Comparison of ENCODE assay signal across 8 cellular contexts in genomic region chr3:181712190-181712504, GRCh38. TPM values are rescaled to one million over a fixed set of nuclear protein-coding genes. Genes with fewer than 3 reads are reported as not detected.
DNase-seq lines count a peak whose midpoint lies in the region; ATAC-seq, FAIRE-seq and TF ChIP-seq lines count a peak whose summit lies in the region.

No MANE protein-coding gene starts in this region.

- H3K23ac ChIP-seq in H1 (ENCODE audit: insufficient read length), result no peak overlapping the region

- H3F3A ChIP-seq in neural cell (ENCODE audit: insufficient read depth, low read length, poor library complexity, severe bottlenecking), result peaks cover 6% of the 10 kb centered on the region

- H2BK5ac ChIP-seq in H1 (ENCODE audit: low read depth, low read length), result peak overlapping the region; percentile 98

- no peaks in the 10 kb centered on the region for H3K9me2 ChIP-seq in neural cell (ENCODE audit: insufficient read depth, low read length)

- H3K27ac ChIP-seq in H1 (ENCODE audit: low read depth, low read length), result peak overlapping the region; percentile 67; the same call in 1 of the 2 replicates
- H3K27ac ChIP-seq in neural cell (ENCODE audit: low read length), result no peak overlapping the region

- H3K4me1 ChIP-seq in H1 (replicated peaks in 1 of 4; ENCODE audit: control insufficient read depth in 3 of 4, insufficient read depth in 4 of 4, low read length in 3 of 4), result peaks cover 0 to 16% (median 7%) of the 10 kb centered on the region in 4 experiments; a peak in 4 of 7 replicates

- DNase-seq in AG10803 (ENCODE audit: low read depth), result no peak
- no peak for DNase-seq in H1 (ENCODE audit: low read depth in 1 of 2, low spot score in 2 of 2)
- DNase-seq in dermis blood vessel endothelial cell, result no peak
- DNase-seq in hippocampal formation (lab: John Stamatoyannopoulos, UW), result no peak

- ATAC-seq in HG03135 (IDR thresholded peaks at IDR 0.05; ENCODE audit: unreplicated experiment), result no peak
- no peak for ATAC-seq in stimulated activated memory B cell treated with anti-CD40 and anti-IgM and Interleukin-4, amounts not matched to agents 10 μg/mL and 1 μg/mL and 100 μg/mL, for 72 hours

- no peak overlapping the region for H3K4ac ChIP-seq in H1 (replicated peaks; ENCODE audit: insufficient read length, low read depth, low read length)

- peaks cover 43% of the 10 kb centered on the region for H3K27me3 Mint-ChIP-seq in IgD-negative memory B cell
- peaks cover 12% of the 10 kb centered on the region for H3K27me3 Mint-ChIP-seq in stimulated activated memory B cell treated with anti-CD40 and anti-IgM and Interleukin-4, amounts not matched to agents 10 μg/mL and 1 μg/mL and 100 μg/mL, for 72 hours

- H3K9ac ChIP-seq in H1 (replicated peaks in 1 of 4; ENCODE audit: extremely low read depth in 1 of 4, low read depth in 3 of 4, low read length in 3 of 4) (peak overlapping the region; percentile 80 to 88 (median 86)), neural cell (ENCODE audit: low read length) (no peak overlapping the region)

- peak overlapping the region; percentile 40 for H3K4me3 ChIP-seq in AG10803 (ENCODE audit: low read length)
- peak overlapping the region; percentile 90 to 98 (median 96) for H3K4me3 ChIP-seq in H1 (ENCODE audit: extremely low read depth in 1 of 4, insufficient read depth in 2 of 4, low read depth in 3 of 4, low read length in 4 of 4)
- peak overlapping the region; percentile 64 for H3K4me3 ChIP-seq in neural cell (ENCODE audit: low read length)

- peak in 1 of 2 experiments; percentile 21; a peak in 1 of 3 replicates for TF ChIP-seq POLR2A in H1 (IDR thresholded peaks at IDR 0.05; ENCODE audit: control extremely low read depth in 1 of 2, low read depth in 2 of 2, low read length in 2 of 2)

- H3K4me3 Mint-ChIP-seq in IgD-negative memory B cell, result peak overlapping the region in 3 of 4 donors; percentile 17 to 84 (median 40)
- no peak overlapping the region for H3K4me3 Mint-ChIP-seq in stimulated activated memory B cell treated with anti-CD40 and anti-IgM and Interleukin-4, amounts not matched to agents 10 μg/mL and 1 μg/mL and 100 μg/mL, for 72 hours

- H3K36me3 ChIP-seq in H1 (ENCODE audit: control insufficient read depth in 2 of 4, insufficient read depth in 4 of 4, low read length in 3 of 4), result peaks cover 0 to 44% (median 8%) of the 10 kb centered on the region in 4 experiments; a peak in 4 of 8 replicates
- no peaks in the 10 kb centered on the region for H3K36me3 ChIP-seq in neural cell (ENCODE audit: insufficient read depth, low read length)

- H3K79me2 ChIP-seq in H1 (ENCODE audit: control insufficient read depth in 1 of 2, insufficient read depth in 2 of 2, low read length in 2 of 2) (peaks cover 13 to 60% of the 10 kb centered on the region in 2 experiments), neural cell (replicated peaks; ENCODE audit: insufficient read depth, low read length) (peaks cover 53% of the 10 kb centered on the region)

- H4K20me1 ChIP-seq in H1 (replicated peaks in 1 of 2; ENCODE audit: control insufficient read depth in 1 of 2, insufficient read depth in 2 of 2, low read length in 2 of 2) (peaks cover 0 to 2% of the 10 kb centered on the region in 2 experiments), neural cell (ENCODE audit: insufficient read depth) (no peaks in the 10 kb centered on the region)

- POLR2A ChIA-PET in H1 (lab: Charles Lee; ENCODE audit: partially characterized antibody), result interaction anchor here (0.7 to 3.9 kb wide), 8 partner anchors 9 to 852 kb away, joined by 3 to 46 read pairs (median 6); no protein-coding TSS in a partner anchor

- no peak for TF ChIP-seq RAD21 in H1 (IDR thresholded peaks at IDR 0.05 in 1 of 2, conservative IDR thresholded peaks at IDR 0.05 in 1 of 2; ENCODE audit: low read depth in 2 of 2, low read length in 2 of 2)
- no peak for TF ChIP-seq RAD21 in neural cell (conservative IDR thresholded peaks at IDR 0.05)

- H3K14ac ChIP-seq in H1 (ENCODE audit: insufficient read length), result no peak overlapping the region

- H4K8ac ChIP-seq in H1 (ENCODE audit: extremely low read depth, insufficient read depth, low read length), result no peak overlapping the region

- H2BK20ac ChIP-seq in H1 (ENCODE audit: low read length), result no peak overlapping the region

- no peak overlapping the region for H2BK12ac ChIP-seq in H1 (ENCODE audit: low read depth, low read length)

- H3K56ac ChIP-seq in H1 (replicated peaks; ENCODE audit: insufficient read length, low read depth, low read length), result no peak overlapping the region

- 0% methylated on average over 23 of the region's 41 CpGs; no CpG with 5 or more reads in 1 of the 2 experiments for WGBS in H1 (ENCODE audit: extremely low coverage in 1 of 2, insufficient coverage in 1 of 2, insufficient read length in 1 of 2, insufficient replicate concordance in 2 of 2, low coverage in 1 of 2, low lambda C conversion rate in 2 of 2, missing lambda C conversion rate in 1 of 2), 2 experiments

- peaks cover 0 to 10% (median 6%) of the 10 kb centered on the region in 3 donors for H3K9me3 Mint-ChIP-seq in IgD-negative memory B cell
- H3K9me3 Mint-ChIP-seq in stimulated activated memory B cell treated with anti-CD40 and anti-IgM and Interleukin-4, amounts not matched to agents 10 μg/mL and 1 μg/mL and 100 μg/mL, for 72 hours, result peaks cover 4% of the 10 kb centered on the region

- no peak overlapping the region for H3K18ac ChIP-seq in H1 (ENCODE audit: extremely low read depth, low read length)

- no peaks in the 10 kb centered on the region; the same call in 1 of the 2 replicates for H3K79me1 ChIP-seq in H1 (ENCODE audit: low read depth, low read length)

- H3K27me3 ChIP-seq in H1 (replicated peaks in 1 of 4; ENCODE audit: control insufficient read depth in 3 of 4, extremely low read depth in 1 of 4, insufficient read depth in 3 of 4, low read length in 3 of 4), result no peaks in the 10 kb centered on the region
- H3K27me3 ChIP-seq in neural cell (ENCODE audit: insufficient read depth, low read depth, low read length), result peaks cover 63% of the 10 kb centered on the region

- H3K4me1 Mint-ChIP-seq in IgD-negative memory B cell, result peaks cover 6 to 11% (median 10%) of the 10 kb centered on the region in 3 donors
- H3K4me1 Mint-ChIP-seq in stimulated activated memory B cell treated with anti-CD40 and anti-IgM and Interleukin-4, amounts not matched to agents 10 μg/mL and 1 μg/mL and 100 μg/mL, for 72 hours, result peaks cover 14% of the 10 kb centered on the region

- H2BK15ac ChIP-seq in H1 (ENCODE audit: low read length), result no peak overlapping the region

- CTCF ChIA-PET in H1 (lab: Charles Lee; ENCODE audit: partially characterized antibody), result interaction anchor here (0.6 kb wide), 1 partner anchor 107 kb away, joined by 5 read pairs; no protein-coding TSS in a partner anchor

- H2AFZ ChIP-seq in H1 (ENCODE audit: low read length) (no peak overlapping the region), neural cell (ENCODE audit: low read depth, low read length) (no peak overlapping the region)

- H3K36me3 Mint-ChIP-seq in IgD-negative memory B cell, result no peaks in the 10 kb centered on the region
- no peaks in the 10 kb centered on the region for H3K36me3 Mint-ChIP-seq in stimulated activated memory B cell treated with anti-CD40 and anti-IgM and Interleukin-4, amounts not matched to agents 10 μg/mL and 1 μg/mL and 100 μg/mL, for 72 hours

- H3K27ac Mint-ChIP-seq in IgD-negative memory B cell, result peak overlapping the region in 1 of 3 donors; percentile 86
- H3K27ac Mint-ChIP-seq in stimulated activated memory B cell treated with anti-CD40 and anti-IgM and Interleukin-4, amounts not matched to agents 10 μg/mL and 1 μg/mL and 100 μg/mL, for 72 hours, result no peak overlapping the region

- H2BK120ac ChIP-seq in H1 (replicated peaks; ENCODE audit: low read depth, low read length), result no peak overlapping the region

- peak overlapping the region; percentile 96 for H4K5ac ChIP-seq in H1 (ENCODE audit: insufficient read length, low read depth, low read length)

- H4K91ac ChIP-seq in H1 (replicated peaks; ENCODE audit: insufficient read length, low read length), result no peak overlapping the region

- H3K23me2 ChIP-seq in H1 (ENCODE audit: low read depth, low read length), result peaks cover 11% of the 10 kb centered on the region

- no peak for FAIRE-seq in H1 (lab: Jason Lieb, UNC)

- no peak overlapping the region for H2AK5ac ChIP-seq in H1 (ENCODE audit: low read depth, low read length)

- H3K4me2 ChIP-seq in H1 (ENCODE audit: insufficient read depth in 1 of 2, low read depth in 2 of 2, low read length in 2 of 2) (peak overlapping the region; percentile 75 to 94; a peak in 3 of 4 replicates), neural cell (ENCODE audit: low read length) (no peak overlapping the region)

- no peak for TF ChIP-seq EP300 in H1 (IDR thresholded peaks at IDR 0.05; ENCODE audit: borderline replicate concordance in 1 of 2, low read depth in 2 of 2, low read length in 2 of 2)
- TF ChIP-seq EP300 in neural cell (conservative IDR thresholded peaks at IDR 0.05; ENCODE audit: poor library complexity, severe bottlenecking), result no peak

- TF ChIP-seq CTCF in AG10803 (conservative IDR thresholded peaks at IDR 0.05; ENCODE audit: low read length) (no peak), H1 (IDR thresholded peaks at IDR 0.05; ENCODE audit: control extremely low read depth in 1 of 3, insufficient read depth in 1 of 3, low read depth in 1 of 3, low read length in 3 of 3) (no peak), neural cell (IDR thresholded peaks at IDR 0.05; ENCODE audit: poor library complexity, severe bottlenecking) (no peak)

- H3K9me3 ChIP-seq in H1 (ENCODE audit: insufficient read depth in 2 of 2, low read depth in 1 of 2, low read length in 1 of 2) (no peaks in the 10 kb centered on the region), neural cell (ENCODE audit: low read length) (no peaks in the 10 kb centered on the region)

TF ChIP-seq in H1, 55 proteins besides CTCF, POLR2A, EP300 and RAD21 (continues in another document):
- TF ChIP-seq RNF2 (IDR thresholded peaks at IDR 0.05; ENCODE audit: borderline replicate concordance, low read depth, low read length, missing control alignments, poor library complexity, severe bottlenecking), result no peak

TF ChIP-seq in neural cell, 6 proteins besides CTCF, POLR2A, EP300 and RAD21 (continues in another document):
- TF ChIP-seq POLR2AphosphoS5 (IDR thresholded peaks at IDR 0.05), result no peak

RNA-seq across cellular contexts. Expression of gene SOX2, which starts 0.4 kb away (rescaled TPM):
- polyA plus RNA-seq in IgD-negative memory B cell, result not detected
- total RNA-seq in H1 (2021; fragmentation: NEBNext Ultra II Directional; extraction: Animal tissue kit (Norgen Biotek cat#: 25700)), result 247 and 260 TPM in 2 replicates
- polyA plus RNA-seq in H1 (2011; rRNA removed), result 149 and 170 TPM in 2 replicates
- polyA plus RNA-seq in H1 (2011; cell fraction: cytosol; rRNA removed), result 181 TPM
- 120 TPM for polyA plus RNA-seq in H1 (2011; cell fraction: nucleus; rRNA removed)
- polyA plus RNA-seq in H1 (2012, experiment 1 of 2), result 130 to 186 TPM (median 157 TPM) in 4 replicates
- polyA plus RNA-seq in H1 (2012, experiment 2 of 2), result 64.0 TPM
- 171 TPM for polyA plus RNA-seq in H1 (2013, experiment 1 of 2)
- polyA plus RNA-seq in H1 (2013, experiment 2 of 2), result 169 TPM
- 34.6 and 35.5 TPM in 2 replicates for polyA minus RNA-seq in H1 (2011; rRNA and poly(A)+ RNA removed)
- polyA minus RNA-seq in H1 (2011; cell fraction: cytosol; rRNA and poly(A)+ RNA removed), result 101 TPM
- polyA minus RNA-seq in H1 (2011; cell fraction: nucleus; rRNA and poly(A)+ RNA removed), result 83.5 TPM
- 7.2 and 7.5 TPM in 2 replicates for polyA plus RNA-seq in neural cell
- polyA minus RNA-seq in neural cell, result 6.6 and 9.3 TPM in 2 replicates
- 0.05 TPM in 1 of 2 replicates, not detected in the other for total RNA-seq in dermis blood vessel endothelial cell

Comparison
In these comparisons a context has a peak if more than half of its experiments do, and no peak if none do; other contexts are left out.
1. H3K4me3 ChIP-seq: peak in every context shown above with its lines; median percentile 96 in H1; 64 in neural cell; 40 in AG10803.